ENCODE assay signal across 8 cellular contexts in genomic region chr4:56979674-56980073, GRCh38. TPM values are rescaled to one million over a fixed set of nuclear protein-coding genes. Genes with fewer than 3 reads are reported as not detected.
DNase-seq lines count a peak whose midpoint lies in the region; ATAC-seq, FAIRE-seq and TF ChIP-seq lines count a peak whose summit lies in the region.

No MANE protein-coding gene starts in this region.

- H2BK12ac ChIP-seq in H1 (ENCODE audit: low read depth, low read length), result no peak overlapping the region

- CTCF ChIA-PET in H1 (lab: Charles Lee; ENCODE audit: partially characterized antibody), result interaction anchor here (0.6 to 3.3 kb wide), 3 partner anchors 19 to 124 kb away, joined by 3 to 12 read pairs (median 3); no protein-coding TSS in a partner anchor

- peaks cover 6% of the 10 kb centered on the region for H3K79me1 ChIP-seq in H1 (ENCODE audit: low read depth, low read length)

- H3K56ac ChIP-seq in H1 (replicated peaks; ENCODE audit: insufficient read length, low read depth, low read length), result no peak overlapping the region

- POLR2A ChIA-PET in H1 (lab: Charles Lee; ENCODE audit: partially characterized antibody), result interaction anchor here (0.6 to 4.6 kb wide), 9 partner anchors 9 to 158 kb away, joined by 3 to 55 read pairs (median 7); partner anchors contain the start of genes REST and SPINK2

- no peak overlapping the region for H3K14ac ChIP-seq in H1 (ENCODE audit: insufficient read length)

- H3K4me1 Mint-ChIP-seq in nephron, result peaks cover 39% of the 10 kb centered on the region

- H3K9me3 ChIP-seq in H1 (ENCODE audit: insufficient read depth in 2 of 2, low read depth in 1 of 2, low read length in 1 of 2), result no peaks in the 10 kb centered on the region

- no peak overlapping the region for H3K4ac ChIP-seq in H1 (replicated peaks; ENCODE audit: insufficient read length, low read depth, low read length)

- peak overlapping the region; percentile 94 to 100 (median 100) for H3K27ac Mint-ChIP-seq in nephron

- no peak overlapping the region for H2AK5ac ChIP-seq in H1 (ENCODE audit: low read depth, low read length)

- H3K18ac ChIP-seq in H1 (ENCODE audit: extremely low read depth, low read length), result no peak overlapping the region

- H2BK5ac ChIP-seq in H1 (ENCODE audit: low read depth, low read length), result no peak overlapping the region

- H3K4me3 Mint-ChIP-seq in nephron, result peak overlapping the region; percentile 100

- peak; percentile 66 for DNase-seq in activated CD8-positive, alpha-beta memory T cell treated with anti-CD3 and anti-CD28 coated beads for 24 hours
- no peak for DNase-seq in activated CD8-positive, alpha-beta memory T cell treated with anti-CD3 and anti-CD28 coated beads, Interleukin-2, amount 50 U/mL, for 4 hours
- peak; percentile 16 to 35 for DNase-seq in activated CD4-positive, alpha-beta T cell treated with anti-CD3 and anti-CD28 coated beads for 4 hours
- DNase-seq in H1 (ENCODE audit: low read depth in 1 of 2, low spot score in 2 of 2) (no peak), SIG-M5 (lab: John Stamatoyannopoulos, UW) (no peak)

- H4K8ac ChIP-seq in H1 (ENCODE audit: extremely low read depth, insufficient read depth, low read length), result no peak overlapping the region

- H3K23me2 ChIP-seq in H1 (ENCODE audit: low read depth, low read length), result peaks cover 18% of the 10 kb centered on the region

- no peak for TF ChIP-seq RAD21 in H1 (IDR thresholded peaks at IDR 0.05 in 1 of 2, conservative IDR thresholded peaks at IDR 0.05 in 1 of 2; ENCODE audit: low read depth in 2 of 2, low read length in 2 of 2)

- TF ChIP-seq POLR2A in H1 (IDR thresholded peaks at IDR 0.05; ENCODE audit: control extremely low read depth in 1 of 2, low read depth in 2 of 2, low read length in 2 of 2), result no peak

- H2AFZ ChIP-seq in H1 (ENCODE audit: low read length), result no peak overlapping the region

- no peak for TF ChIP-seq CTCF in H1 (IDR thresholded peaks at IDR 0.05; ENCODE audit: control extremely low read depth in 1 of 3, insufficient read depth in 1 of 3, low read depth in 1 of 3, low read length in 3 of 3)
- no peak for TF ChIP-seq CTCF in nephron (IDR thresholded peaks at IDR 0.05; ENCODE audit: unreplicated experiment in 3 of 3)

- peaks cover 7 to 14% of the 10 kb centered on the region in 2 experiments for H4K20me1 ChIP-seq in H1 (replicated peaks in 1 of 2; ENCODE audit: control insufficient read depth in 1 of 2, insufficient read depth in 2 of 2, low read length in 2 of 2)

- peak overlapping the region; percentile 85 to 96 for H3K4me2 ChIP-seq in H1 (ENCODE audit: insufficient read depth in 1 of 2, low read depth in 2 of 2, low read length in 2 of 2)

- H3K23ac ChIP-seq in H1 (ENCODE audit: insufficient read length), result no peak overlapping the region

- H3K27ac ChIP-seq in H1 (ENCODE audit: low read depth, low read length), result no peak overlapping the region

- H3K36me3 ChIP-seq in H1 (ENCODE audit: control insufficient read depth in 2 of 4, insufficient read depth in 4 of 4, low read length in 3 of 4), result no peaks in the 10 kb centered on the region; a peak in 1 of 8 replicates

- peak overlapping the region in 2 of 4 experiments; percentile 87 to 100; a peak in 3 of 7 replicates for H3K9ac ChIP-seq in H1 (replicated peaks in 1 of 4; ENCODE audit: extremely low read depth in 1 of 4, low read depth in 3 of 4, low read length in 3 of 4)

- no peak overlapping the region for H2BK120ac ChIP-seq in H1 (replicated peaks; ENCODE audit: low read depth, low read length)

- WGBS in H1 (ENCODE audit: extremely low coverage in 1 of 2, insufficient coverage in 1 of 2, insufficient read length in 1 of 2, insufficient replicate concordance in 2 of 2, low coverage in 1 of 2, low lambda C conversion rate in 2 of 2, missing lambda C conversion rate in 1 of 2), 2 experiments, result 32% methylated on average over 12 of the region's 12 CpGs; no CpG with 5 or more reads in 1 of the 2 experiments

- no peak for TF ChIP-seq EP300 in H1 (IDR thresholded peaks at IDR 0.05; ENCODE audit: borderline replicate concordance in 1 of 2, low read depth in 2 of 2, low read length in 2 of 2)

- H4K91ac ChIP-seq in H1 (replicated peaks; ENCODE audit: insufficient read length, low read length), result no peak overlapping the region

- FAIRE-seq in H1 (lab: Jason Lieb, UNC), result no peak

- H4K5ac ChIP-seq in H1 (ENCODE audit: insufficient read length, low read depth, low read length), result no peak overlapping the region

- peaks cover 47 to 78% of the 10 kb centered on the region in 2 experiments for H3K79me2 ChIP-seq in H1 (ENCODE audit: control insufficient read depth in 1 of 2, insufficient read depth in 2 of 2, low read length in 2 of 2)

- no peaks in the 10 kb centered on the region for H3K27me3 Mint-ChIP-seq in nephron (ENCODE audit: low read depth)

- H3K27me3 ChIP-seq in H1 (replicated peaks in 1 of 4; ENCODE audit: control insufficient read depth in 3 of 4, extremely low read depth in 1 of 4, insufficient read depth in 3 of 4, low read length in 3 of 4), result no peaks in the 10 kb centered on the region; a peak in 1 of 7 replicates

- no peak overlapping the region for H2BK15ac ChIP-seq in H1 (ENCODE audit: low read length)

- no peak overlapping the region for H2BK20ac ChIP-seq in H1 (ENCODE audit: low read length)

- peaks cover 7% of the 10 kb centered on the region for H3K36me3 Mint-ChIP-seq in nephron (ENCODE audit: low read depth)

- ATAC-seq in HG02763 (IDR thresholded peaks at IDR 0.05; ENCODE audit: unreplicated experiment) (no peak), GM21576 (IDR thresholded peaks at IDR 0.05; ENCODE audit: unreplicated experiment) (no peak)

- H3K9me3 Mint-ChIP-seq in nephron, result no peaks in the 10 kb centered on the region

- H3K4me3 ChIP-seq in H1 (ENCODE audit: extremely low read depth in 1 of 4, insufficient read depth in 2 of 4, low read depth in 3 of 4, low read length in 4 of 4), result peak overlapping the region; percentile 85 to 92 (median 90)

- H3K4me1 ChIP-seq in H1 (replicated peaks in 1 of 4; ENCODE audit: control insufficient read depth in 3 of 4, insufficient read depth in 4 of 4, low read length in 3 of 4), result peaks cover 0 to 4% (median 0%) of the 10 kb centered on the region in 4 experiments; a peak in 3 of 7 replicates

TF ChIP-seq in H1, 55 proteins besides CTCF, POLR2A, EP300 and RAD21:
- TF ChIP-seq SP2 (IDR thresholded peaks at IDR 0.05; ENCODE audit: low read length), result no peak
- TF ChIP-seq CHD2 (IDR thresholded peaks at IDR 0.05; ENCODE audit: low read length), result no peak
- no peak for TF ChIP-seq RBBP5 (IDR thresholded peaks at IDR 0.05; ENCODE audit: borderline replicate concordance, low read depth, low read length)
- no peak for TF ChIP-seq GTF2F1 (IDR thresholded peaks at IDR 0.05; ENCODE audit: borderline replicate concordance, low read depth, low read length)
- TF ChIP-seq NANOG (IDR thresholded peaks at IDR 0.05; ENCODE audit: insufficient read depth, low read depth, low read length, poor library complexity, severe bottlenecking), result no peak
- no peak for TF ChIP-seq SAP30 (IDR thresholded peaks at IDR 0.05; ENCODE audit: insufficient read depth, insufficient replicate concordance, low read length)
- TF ChIP-seq TEAD4 (IDR thresholded peaks at IDR 0.05; ENCODE audit: low read depth, low read length), result no peak

RNA-seq across cellular contexts. Expression of gene POLR2B, which starts 1.0 kb away (rescaled TPM):
- total RNA-seq in H1 (2021; fragmentation: NEBNext Ultra II Directional; extraction: Animal tissue kit (Norgen Biotek cat#: 25700)), result 99.9 and 115 TPM in 2 replicates
- polyA plus RNA-seq in H1 (2011; rRNA removed), result 36.5 and 59.3 TPM in 2 replicates
- 72.8 TPM for polyA plus RNA-seq in H1 (2011; cell fraction: cytosol; rRNA removed)
- 41.0 TPM for polyA plus RNA-seq in H1 (2011; cell fraction: nucleus; rRNA removed)
- polyA plus RNA-seq in H1 (2012, experiment 1 of 2), result 70.8 to 124 TPM (median 87.4 TPM) in 4 replicates
- 5.2 TPM for polyA plus RNA-seq in H1 (2012, experiment 2 of 2)
- polyA plus RNA-seq in H1 (2013, experiment 1 of 2), result 57.4 TPM
- 56.5 TPM for polyA plus RNA-seq in H1 (2013, experiment 2 of 2)
- polyA minus RNA-seq in H1 (2011; rRNA and poly(A)+ RNA removed), result 87.9 and 126 TPM in 2 replicates
- polyA minus RNA-seq in H1 (2011; cell fraction: cytosol; rRNA and poly(A)+ RNA removed), result 41.6 TPM
- 67.9 TPM for polyA minus RNA-seq in H1 (2011; cell fraction: nucleus; rRNA and poly(A)+ RNA removed)

RNA-seq across cellular contexts. Expression of gene NOA1, which starts 2.3 kb away (rescaled TPM):
- total RNA-seq in H1 (2021; fragmentation: NEBNext Ultra II Directional; extraction: Animal tissue kit (Norgen Biotek cat#: 25700)), result 28.1 and 28.5 TPM in 2 replicates
- 24.3 and 29.6 TPM in 2 replicates for polyA plus RNA-seq in H1 (2011; rRNA removed)
- 23.0 TPM for polyA plus RNA-seq in H1 (2011; cell fraction: cytosol; rRNA removed)
- polyA plus RNA-seq in H1 (2011; cell fraction: nucleus; rRNA removed), result 35.7 TPM
- polyA plus RNA-seq in H1 (2012, experiment 1 of 2), result 21.3 to 22.7 TPM (median 22.0 TPM) in 4 replicates
- 15.4 TPM for polyA plus RNA-seq in H1 (2012, experiment 2 of 2)
- polyA plus RNA-seq in H1 (2013, experiment 1 of 2), result 21.2 TPM
- 19.7 TPM for polyA plus RNA-seq in H1 (2013, experiment 2 of 2)
- polyA minus RNA-seq in H1 (2011; rRNA and poly(A)+ RNA removed), result 13.1 and 17.0 TPM in 2 replicates
- polyA minus RNA-seq in H1 (2011; cell fraction: cytosol; rRNA and poly(A)+ RNA removed), result 18.1 TPM
- polyA minus RNA-seq in H1 (2011; cell fraction: nucleus; rRNA and poly(A)+ RNA removed), result 19.4 TPM

Comparison
In these comparisons a context has a peak if more than half of its experiments do, and no peak if none do; other contexts are left out.
1. DNase-seq: peak in activated CD8-positive, alpha-beta memory T cell treated with anti-CD3 and anti-CD28 coated beads for 24 hours (single experiment) and activated CD4-positive, alpha-beta T cell treated with anti-CD3 and anti-CD28 coated beads for 4 hours (2 of 2); none in activated CD8-positive, alpha-beta memory T cell treated with anti-CD3 and anti-CD28 coated beads, Interleukin-2, amount 50 U/mL, for 4 hours (single experiment), H1 (0 of 2) and SIG-M5 (single experiment).